8 cellular contexts compared by ENCODE assay signal in the genomic region with DNA sequence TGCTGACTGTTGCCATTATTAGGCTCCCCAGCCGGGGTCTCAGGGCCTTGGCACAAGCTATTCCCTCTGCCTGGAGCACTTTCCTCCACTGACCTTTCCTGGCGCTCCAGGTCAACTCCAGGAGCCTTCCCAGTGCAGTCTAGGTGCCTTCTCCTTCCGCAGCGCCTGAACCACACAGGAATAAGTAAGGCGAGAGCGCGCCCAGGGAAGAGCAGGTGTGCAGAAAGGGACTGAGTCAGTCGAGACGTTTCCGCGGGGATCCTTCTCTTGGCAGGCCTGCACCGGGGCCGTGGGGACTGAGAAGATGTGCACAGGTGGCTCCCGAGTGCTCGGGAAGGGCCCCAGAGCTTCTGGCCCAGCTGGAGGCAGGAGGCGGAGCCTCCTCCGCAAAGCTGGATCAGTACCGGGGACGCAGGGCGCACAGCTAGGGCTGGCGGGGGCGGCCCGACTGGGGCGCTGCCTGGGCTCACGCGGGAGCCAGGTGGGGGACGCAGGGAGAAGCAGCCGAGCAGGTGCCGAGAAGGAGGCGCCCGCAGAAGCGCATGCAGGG. TPM values are rescaled to one million over a fixed set of nuclear protein-coding genes. Genes with fewer than 3 reads are reported as not detected.
DNase-seq lines count a peak whose midpoint lies in the region; ATAC-seq and TF ChIP-seq lines count a peak whose summit lies in the region.

No MANE protein-coding gene starts in this region.

- H3K27ac ChIP-seq in IMR-90 (ENCODE audit: insufficient read depth, low read length): no peak overlapping the region
- H3K27ac ChIP-seq in right cardiac atrium (ENCODE audit: low read length): no peak overlapping the region
- H3K27ac ChIP-seq in skin epidermis: no peak overlapping the region

- intact Hi-C loops in IMR-90 (cut with micrococcal nuclease): no loop called here
- intact Hi-C loops in activated T-helper 1 cell treated with anti-CD3 and anti-CD28 coated beads, Interleukin-12 subunit alpha, Interleukin-12 subunit beta, Interleukin-2, Interleukin-4 antibody, amounts not matched to agents 30 ng/mL and 10 ng/mL and 1 ng/mL, durations not matched to agents 14 hours and 24 hours and 36 hours (cut with micrococcal nuclease): loop anchor here (1.0 to 10.0 kb wide), 4 partner anchors 47 to 618 kb away; partner anchors contain the start of genes BMP8B and MYCBP
- intact Hi-C loops in right cardiac atrium (cut with DNase I): no loop called here

- H2BK15ac ChIP-seq in IMR-90 (ENCODE audit: low read depth, low read length): no peak overlapping the region

- 0 out of 4 replicates have a peak, but pooled peaks cover 0 to 2% of the 10 kb centered on the region in 2 experiments for H3K79me1 ChIP-seq in IMR-90 (ENCODE audit: low read depth in 1 of 2, low read length in 2 of 2)

- H3K14ac ChIP-seq in IMR-90 (replicated peaks; ENCODE audit: low read depth, low read length): no peak overlapping the region

- dilution Hi-C loops in IMR-90 (cut with HindIII; ENCODE audit: low sequenced_read_pairs, unreplicated experiment): no loop called here

- no peak overlapping the region for H2BK5ac ChIP-seq in IMR-90 (ENCODE audit: low read depth, low read length, poor library complexity, severe bottlenecking)

- no peaks in the 10 kb centered on the region for H3K9me3 ChIP-seq in IMR-90 (ENCODE audit: control insufficient read depth, insufficient read depth, low read length)
- H3K9me3 ChIP-seq in right cardiac atrium (ENCODE audit: control insufficient read depth, low read length): no peaks in the 10 kb centered on the region

- H4K91ac ChIP-seq in IMR-90 (ENCODE audit: insufficient read depth, low read depth, low read length): no peak overlapping the region

- H3K56ac ChIP-seq in IMR-90 (ENCODE audit: extremely low read depth, insufficient read depth, low read length): no peak overlapping the region

- WGBS in IMR-90 (ENCODE audit: extremely low coverage in 2 of 2, insufficient read length in 1 of 2), 2 experiments: 3% methylated on average over 6 of the region's 32 CpGs; no CpG with 5 or more reads in 1 of the 2 experiments
- 16% methylated on average over 32 of the region's 32 CpGs for WGBS in right cardiac atrium

- H4K20me1 ChIP-seq in IMR-90 (ENCODE audit: insufficient read depth, low read length): peaks cover 16% of the 10 kb centered on the region; the same call in 1 of the 2 replicates

- H3K4me3 ChIP-seq in IMR-90 (ENCODE audit: insufficient read depth, low read depth, low read length): no peak overlapping the region
- H3K4me3 ChIP-seq in right cardiac atrium (ENCODE audit: low read length): peak overlapping the region; percentile 38
- peak overlapping the region; percentile 21 to 46 (median 36) for H3K4me3 ChIP-seq in skin epidermis

- H3K27me3 Mint-ChIP-seq in activated T-helper 1 cell treated with anti-CD3 and anti-CD28 coated beads, Interleukin-12 subunit alpha, Interleukin-12 subunit beta, Interleukin-2, Interleukin-4 antibody, amounts not matched to agents 30 ng/mL and 10 ng/mL and 1 ng/mL, durations not matched to agents 14 hours and 24 hours and 36 hours (ENCODE audit: insufficient read depth): peaks cover 30% of the 10 kb centered on the region

- no peak for TF ChIP-seq RAD21 in IMR-90 (IDR thresholded peaks at IDR 0.05; ENCODE audit: low read length)

- H2BK120ac ChIP-seq in IMR-90 (ENCODE audit: low read depth, low read length): no peak overlapping the region

- H3K4me1 Mint-ChIP-seq in activated T-helper 1 cell treated with anti-CD3 and anti-CD28 coated beads, Interleukin-12 subunit alpha, Interleukin-12 subunit beta, Interleukin-2, Interleukin-4 antibody, amounts not matched to agents 30 ng/mL and 10 ng/mL and 1 ng/mL, durations not matched to agents 14 hours and 24 hours and 36 hours (ENCODE audit: low read depth): peaks cover 11% of the 10 kb centered on the region

- no peak overlapping the region for H3K23ac ChIP-seq in IMR-90 (ENCODE audit: low read depth, low read length)

- no peaks in the 10 kb centered on the region for H3K9me1 ChIP-seq in IMR-90 (ENCODE audit: insufficient read depth, low read length)

- CTCF ChIA-PET in IMR-90 (lab: Yijun Ruan, JAX): interaction anchor here (0.6 kb wide), 1 partner anchor 10 kb away, joined by 4 read pairs; no protein-coding TSS in a partner anchor

- peak overlapping the region; percentile 83 for H2AFZ ChIP-seq in IMR-90 (replicated peaks; ENCODE audit: low read length, poor library complexity)

- H2AK9ac ChIP-seq in IMR-90 (replicated peaks; ENCODE audit: low read depth, low read length, poor library complexity): no peak overlapping the region

- H3K36me3 ChIP-seq in IMR-90 (ENCODE audit: control insufficient read depth, insufficient read depth, low read length): peaks cover 14% of the 10 kb centered on the region

- H4K8ac ChIP-seq in IMR-90 (ENCODE audit: low read depth in 2 of 2, low read length in 2 of 2): no peak overlapping the region

- H4K5ac ChIP-seq in IMR-90 (ENCODE audit: low read depth, low read length): no peak overlapping the region

- H3K4me2 ChIP-seq in IMR-90 (ENCODE audit: low read depth, low read length): no peak overlapping the region

- peaks cover 28% of the 10 kb centered on the region for H3K27me3 ChIP-seq in IMR-90 (ENCODE audit: control insufficient read depth, insufficient read depth, low read length)
- no peaks in the 10 kb centered on the region for H3K27me3 ChIP-seq in right cardiac atrium (ENCODE audit: control insufficient read depth, insufficient read depth)

- H3K4ac ChIP-seq in IMR-90 (ENCODE audit: low read depth, low read length): no peak overlapping the region

- no peak overlapping the region for H3K27ac Mint-ChIP-seq in activated T-helper 1 cell treated with anti-CD3 and anti-CD28 coated beads, Interleukin-12 subunit alpha, Interleukin-12 subunit beta, Interleukin-2, Interleukin-4 antibody, amounts not matched to agents 30 ng/mL and 10 ng/mL and 1 ng/mL, durations not matched to agents 14 hours and 24 hours and 36 hours

- ATAC-seq in IMR-90 (ENCODE audit: low read depth) (peak; percentile 4), right cardiac atrium (peak in 1 of 2 donors; percentile 27), GM18870 (IDR thresholded peaks at IDR 0.05; ENCODE audit: unreplicated experiment) (no peak), HG03354 (IDR thresholded peaks at IDR 0.05; ENCODE audit: poor library complexity, severe bottlenecking, unreplicated experiment) (no peak)

- no peak overlapping the region for H3K9ac ChIP-seq in IMR-90 (ENCODE audit: low read depth, low read length)

- peak overlapping the region; percentile 75 for H3K4me3 Mint-ChIP-seq in activated T-helper 1 cell treated with anti-CD3 and anti-CD28 coated beads, Interleukin-12 subunit alpha, Interleukin-12 subunit beta, Interleukin-2, Interleukin-4 antibody, amounts not matched to agents 30 ng/mL and 10 ng/mL and 1 ng/mL, durations not matched to agents 14 hours and 24 hours and 36 hours

- POLR2A ChIA-PET in IMR-90 (lab: Charles Lee; ENCODE audit: unreplicated experiment): no interaction called here

- H3K18ac ChIP-seq in IMR-90 (ENCODE audit: low read depth, low read length): no peak overlapping the region

- no peak overlapping the region for H2BK20ac ChIP-seq in IMR-90 (ENCODE audit: low read depth, low read length)

- DNase-seq in NCI-H82 (lab: John Stamatoyannopoulos, UW): peak; percentile 53
- DNase-seq in NCI-H82 treated with DMSO at 0.1 percent for 48 hours (lab: John Stamatoyannopoulos, UW; ENCODE audit: unreplicated experiment): no peak
- DNase-seq in IMR-90: no peak
- DNase-seq in activated T-helper 1 cell treated with anti-CD3 and anti-CD28 coated beads, Interleukin-12 subunit alpha, Interleukin-12 subunit beta, Interleukin-2, Interleukin-4 antibody, amounts not matched to agents 30 ng/mL and 10 ng/mL and 1 ng/mL, durations not matched to agents 14 hours and 24 hours and 36 hours (ENCODE audit: low spot score): no peak
- DNase-seq in right cardiac atrium: peak in 1 of 3 donors; percentile 60

- in situ Hi-C loops in IMR-90 (cut with MboI; ENCODE audit: low sequenced_read_pairs): loop anchor here (5.0 kb wide), 1 partner anchor 297 kb away; the partner anchor contains the start of gene BMP8B

- H3K36me3 Mint-ChIP-seq in activated T-helper 1 cell treated with anti-CD3 and anti-CD28 coated beads, Interleukin-12 subunit alpha, Interleukin-12 subunit beta, Interleukin-2, Interleukin-4 antibody, amounts not matched to agents 30 ng/mL and 10 ng/mL and 1 ng/mL, durations not matched to agents 14 hours and 24 hours and 36 hours (ENCODE audit: low read depth): peaks cover 6% of the 10 kb centered on the region

- H3K4me1 ChIP-seq in IMR-90 (ENCODE audit: control insufficient read depth, insufficient read depth, low read length): peaks cover 3% of the 10 kb centered on the region; the same call in 1 of the 2 replicates
- H3K4me1 ChIP-seq in right cardiac atrium (ENCODE audit: control insufficient read depth, insufficient read depth, low read length): peaks cover 4% of the 10 kb centered on the region

- no peaks in the 10 kb centered on the region for H3K9me3 Mint-ChIP-seq in activated T-helper 1 cell treated with anti-CD3 and anti-CD28 coated beads, Interleukin-12 subunit alpha, Interleukin-12 subunit beta, Interleukin-2, Interleukin-4 antibody, amounts not matched to agents 30 ng/mL and 10 ng/mL and 1 ng/mL, durations not matched to agents 14 hours and 24 hours and 36 hours

- no peak for TF ChIP-seq CTCF in IMR-90 (conservative IDR thresholded peaks at IDR 0.05; ENCODE audit: low read depth, low read length)

- no peak for TF ChIP-seq POLR2A in IMR-90 (IDR thresholded peaks at IDR 0.05; ENCODE audit: low read depth, low read length)

- no TSS peak for BruUV-seq in IMR-90 (replicated peaks; lab: Mats Ljungman, UMichigan)

- H2AK5ac ChIP-seq in IMR-90 (ENCODE audit: low read depth, low read length): no peak overlapping the region

TF ChIP-seq in IMR-90, 13 proteins besides CTCF, POLR2A, EP300 and RAD21 (continues in another document):
- TF ChIP-seq MAZ (IDR thresholded peaks at IDR 0.05; ENCODE audit: borderline replicate concordance, low read depth, low read length): no peak
- TF ChIP-seq FOS (IDR thresholded peaks at IDR 0.05; ENCODE audit: low read depth, low read length): no peak

RNA-seq across cellular contexts. Expression of gene BMP8A, which starts 0.8 kb away (rescaled TPM):
- not detected in 2 replicates for total RNA-seq in IMR-90 (2012; rRNA removed)
- polyA plus RNA-seq in IMR-90 (2012; rRNA removed): not detected in 2 replicates
- polyA plus RNA-seq in IMR-90 (2012; cell fraction: cytosol; rRNA removed): 0.05 TPM in 1 of 2 replicates, not detected in the other
- not detected in 2 replicates for polyA plus RNA-seq in IMR-90 (2012; cell fraction: nucleus; rRNA removed; ENCODE audit: low replicate concordance)
- total RNA-seq in activated T-helper 1 cell treated with anti-CD3 and anti-CD28 coated beads, Interleukin-12 subunit alpha, Interleukin-12 subunit beta, Interleukin-2, Interleukin-4 antibody, amounts not matched to agents 30 ng/mL and 10 ng/mL and 1 ng/mL, durations not matched to agents 14 hours and 24 hours and 36 hours: not detected in 2 replicates
- total RNA-seq in right cardiac atrium: 1 to 10 TPM; 1.6 to 2.5 (median 2.2) TPM
- polyA plus RNA-seq in right cardiac atrium: 0.32 TPM
